In the genomic region with DNA sequence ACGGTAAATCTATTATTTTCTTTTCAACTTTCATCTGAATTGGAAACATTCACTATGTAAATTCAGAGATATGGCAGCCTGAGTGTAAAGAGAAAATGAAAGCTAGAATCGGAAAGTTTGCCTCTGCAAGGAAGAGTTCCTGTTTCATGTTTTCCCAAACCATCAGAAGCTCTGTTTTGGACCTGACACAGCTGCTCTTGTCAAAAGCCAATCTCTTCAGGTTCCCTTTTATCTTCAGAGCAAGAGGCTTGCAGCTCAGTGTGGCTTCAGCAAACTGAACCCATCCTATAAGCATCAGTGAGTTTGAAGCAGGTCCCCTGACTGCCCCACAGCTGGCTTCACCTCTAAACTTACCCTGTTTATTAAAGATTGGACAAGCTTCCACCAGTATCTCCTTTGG, we compare ENCODE assay signal across 8 cellular contexts.
DNase-seq lines count a peak whose midpoint lies in the region; ATAC-seq, FAIRE-seq and TF ChIP-seq lines count a peak whose summit lies in the region.

No MANE protein-coding gene starts in this region.

- POLR2A ChIA-PET in T-cell (lab: Charles Lee), result no interaction called here

- DNase-seq in CD1c-positive myeloid dendritic cell (ENCODE audit: extremely low spot score) (peak; percentile 30), fibroblast of peridontal ligament (ENCODE audit: extremely low read depth) (peak; percentile 36), RCC 7860 (ENCODE audit: low spot score) (no peak), T-cell (no peak), lower leg skin (ENCODE audit: low spot score in 2 of 2) (no peak)
- no peak for DNase-seq in effector memory CD8-positive, alpha-beta T cell

- H3K9me3 Mint-ChIP-seq in T-cell, result peaks cover 8 to 14% (median 9%) of the 10 kb centered on the region in 3 donors
- H3K9me3 Mint-ChIP-seq in effector memory CD8-positive, alpha-beta T cell, result peaks cover 8 to 16% of the 10 kb centered on the region in 2 donors

- no peak overlapping the region for H3K27ac Mint-ChIP-seq in T-cell
- H3K27ac Mint-ChIP-seq in effector memory CD8-positive, alpha-beta T cell, result no peak overlapping the region

- peak overlapping the region in 1 of 3 donors; percentile 18 for H3K4me3 Mint-ChIP-seq in T-cell
- no peak overlapping the region for H3K4me3 Mint-ChIP-seq in effector memory CD8-positive, alpha-beta T cell

- H3K4me1 Mint-ChIP-seq in T-cell, result peaks cover 0 to 6% (median 3%) of the 10 kb centered on the region in 3 donors
- H3K4me1 Mint-ChIP-seq in effector memory CD8-positive, alpha-beta T cell (ENCODE audit: low read depth in 2 of 2), result no peaks in the 10 kb centered on the region

- TF ChIP-seq POLR2A in lower leg skin (IDR thresholded peaks at IDR 0.05), result no peak

- CTCF ChIA-PET in T-cell (lab: Charles Lee), result no interaction called here

- no peak for TF ChIP-seq CTCF in lower leg skin (IDR thresholded peaks at IDR 0.05)

- intact Hi-C loops in lower leg skin (cut with DNase I; ENCODE audit: low total_unique reads), result no loop called here

- H3K36me3 Mint-ChIP-seq in T-cell, result no peaks in the 10 kb centered on the region
- H3K36me3 Mint-ChIP-seq in effector memory CD8-positive, alpha-beta T cell (ENCODE audit: insufficient read depth), result no peaks in the 10 kb centered on the region

- no peak overlapping the region for H3K4me3 ChIP-seq in lower leg skin (ENCODE audit: low read depth, poor library complexity, severe bottlenecking)

- no peak for FAIRE-seq in RCC 7860 (lab: Jason Lieb, UNC)

- ATAC-seq in GM19467 (IDR thresholded peaks at IDR 0.05; ENCODE audit: unreplicated experiment) (peak; percentile 93), HG03439 (IDR thresholded peaks at IDR 0.05; ENCODE audit: unreplicated experiment) (peak; percentile 75), T-cell (replicated peaks in 1 of 4) (no peak)
- no peak for ATAC-seq in effector memory CD8-positive, alpha-beta T cell (replicated peaks)

- H3K27me3 Mint-ChIP-seq in T-cell, result no peaks in the 10 kb centered on the region
- H3K27me3 Mint-ChIP-seq in effector memory CD8-positive, alpha-beta T cell, result no peaks in the 10 kb centered on the region

- 41 to 48% methylated on average over 2 of the region's 2 CpGs for WGBS in lower leg skin, 2 donors

Comparison
In these comparisons a context has a peak if more than half of its experiments do, and no peak if none do; other contexts are left out.
1. DNase-seq: peak in CD1c-positive myeloid dendritic cell (single experiment) and fibroblast of peridontal ligament (single experiment); none in RCC 7860 (single experiment), T-cell (0 of 34), lower leg skin (0 of 2) and effector memory CD8-positive, alpha-beta T cell (0 of 3).
2. ATAC-seq: peak in GM19467 (single experiment) and HG03439 (single experiment); none in T-cell (0 of 4) and effector memory CD8-positive, alpha-beta T cell (single experiment).